Comparison of ENCODE assay signal across 11 cellular contexts in the genomic region with DNA sequence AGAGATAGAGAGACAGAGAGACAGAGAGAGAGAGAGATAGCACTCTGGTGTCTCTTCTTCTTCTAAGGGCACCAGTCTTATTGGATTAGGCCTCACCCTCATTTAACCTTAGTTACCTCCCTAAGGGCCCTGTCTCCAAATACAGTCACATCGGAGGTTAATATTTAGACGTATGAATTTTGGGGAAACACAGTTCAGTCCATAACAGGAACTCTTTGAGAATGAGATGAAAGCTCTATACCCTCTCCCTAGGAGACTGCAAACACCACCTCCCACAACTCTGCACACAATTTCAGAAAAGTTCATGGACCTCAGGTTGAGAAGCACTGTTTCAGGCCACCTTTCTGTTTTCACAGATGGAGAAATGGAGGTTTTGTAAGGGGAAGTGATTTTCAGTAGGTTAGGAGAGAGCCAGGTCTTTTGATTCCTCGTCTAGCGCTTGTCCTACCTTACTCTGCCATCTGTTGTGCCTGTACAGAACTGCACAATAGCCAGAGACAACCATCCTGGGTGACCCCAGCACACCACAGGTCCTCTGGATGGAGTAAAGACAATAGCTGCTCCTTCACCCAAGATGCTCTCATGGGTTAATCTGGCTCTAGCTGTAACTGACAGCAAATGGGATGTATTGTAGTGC. TPM values are rescaled to one million over a fixed set of nuclear protein-coding genes. Genes with fewer than 3 reads are reported as not detected.
DNase-seq lines count a peak whose midpoint lies in the region; ATAC-seq, FAIRE-seq and TF ChIP-seq lines count a peak whose summit lies in the region.
"Had no signal": no experiment of that assay in that cellular context is flagged by ENCODE, and none has a peak within 500 bp of the region (broad histone marks: within the 10 kb centered on the region; RNA-seq: fewer than 3 reads in every experiment).

No MANE protein-coding gene starts in this region.

- CTCF ChIA-PET in Panc1 (lab: Charles Lee) = no interaction called here

- POLR2A ChIA-PET in Panc1 (lab: Charles Lee) = no interaction called here

- H3K4me3 ChIP-seq in Panc1 (ENCODE audit: low read depth in 2 of 2, low read length in 2 of 2) (no peak overlapping the region), right cardiac atrium (ENCODE audit: low read length) (no peak overlapping the region)

- DNase-seq in SHP77 treated with DMSO at 0.1 percent for 48 hours (lab: John Stamatoyannopoulos, UW) (peak; percentile 4), SHP77 (lab: John Stamatoyannopoulos, UW) (no peak), Panc1 (ENCODE audit: low read depth, low spot score) (no peak), right cardiac atrium (no peak), NCI-H1417 treated with DMSO at 0.1 percent for 48 hours (lab: John Stamatoyannopoulos, UW) (no peak), D721Med (ENCODE audit: insufficient read length, low spot score) (no peak), NK-92 (lab: John Stamatoyannopoulos, UW; ENCODE audit: unreplicated experiment) (no peak)

- ATAC-seq in HG02588 (IDR thresholded peaks at IDR 0.05; ENCODE audit: unreplicated experiment) (peak; percentile 76), Panc1 (peak; percentile 71; the same call in 1 of the 2 replicates), right cardiac atrium (peak; percentile 55 to 66)

- H3K27ac ChIP-seq in Panc1 (ENCODE audit: low read length) = no peak overlapping the region
- H3K27ac ChIP-seq in right cardiac atrium (ENCODE audit: low read length) = no peak overlapping the region

- in situ Hi-C loops in Panc1 (cut with HindIII; ENCODE audit: low pct_unique_long_range_greater_than_20kb, low sequenced_read_pairs) = no loop called here

- TF ChIP-seq CTCF in Panc1 (IDR thresholded peaks at IDR 0.05) (peak; percentile 46), D721Med (IDR thresholded peaks at IDR 0.05; ENCODE audit: insufficient read depth, missing control alignments) (no peak)

- intact Hi-C loops in Panc1 (cut with micrococcal nuclease; ENCODE audit: unreplicated experiment) = no loop called here
- intact Hi-C loops in right cardiac atrium (cut with DNase I) = no loop called here

- FAIRE-seq in D721Med (lab: Jason Lieb, UNC) = no peak

- no peaks in the 10 kb centered on the region for H3K27me3 ChIP-seq in Panc1 (ENCODE audit: control insufficient read depth, insufficient read depth, low read length)
- no peaks in the 10 kb centered on the region for H3K27me3 ChIP-seq in right cardiac atrium (ENCODE audit: control insufficient read depth, insufficient read depth)

- no peaks in the 10 kb centered on the region for H3K36me3 ChIP-seq in Panc1 (ENCODE audit: control insufficient read depth, insufficient read depth, low read length)

- H3K9me3 ChIP-seq in Panc1 (ENCODE audit: control insufficient read depth, insufficient read depth, low read depth, low read length) = no peaks in the 10 kb centered on the region
- no peaks in the 10 kb centered on the region for H3K9me3 ChIP-seq in right cardiac atrium (ENCODE audit: control insufficient read depth, low read length)
- H3K9me3 ChIP-seq: Caco-2 had no signal

- no TSS peak for BruUV-seq in Panc1 (replicated peaks; lab: Mats Ljungman, UMichigan)

- H3K4me1 ChIP-seq in Panc1 (ENCODE audit: control insufficient read depth, insufficient read depth, low read length) (no peaks in the 10 kb centered on the region), right cardiac atrium (ENCODE audit: control insufficient read depth, insufficient read depth, low read length) (no peaks in the 10 kb centered on the region)
- H3K4me1 ChIP-seq: Caco-2 had no signal

- 63% methylated on average over 4 of the region's 4 CpGs for WGBS in right cardiac atrium

RNA-seq across cellular contexts. Expression of a gene that starts 32.1 kb away (rescaled TPM):
- total RNA-seq in Panc1 (2021; ENCODE audit: unreplicated experiment) = not detected
- not detected for polyA plus RNA-seq in Panc1 (2012; ENCODE audit: insufficient read length)
- under 1 TPM; 0.20 to 0.51 (median 0.29) TPM for total RNA-seq in right cardiac atrium
- polyA plus RNA-seq in right cardiac atrium = 0.07 TPM
- total RNA-seq: Caco-2, fibroblast of lung, SK-MEL-5 had no signal
- polyA plus RNA-seq: fibroblast of lung had no signal
